ENCODE assay signal across 27 cellular contexts in genomic region chr3:169186596-169186995, GRCh38.
"Had no signal": no experiment of that assay in that cellular context is flagged by ENCODE, and none has a peak within 500 bp of the region (broad histone marks: within the 10 kb centered on the region; RNA-seq: fewer than 3 reads in every experiment).

No MANE protein-coding gene starts in this region.

- H3K4me1 Mint-ChIP-seq: memory B cell; stimulated activated naive B cell treated with anti-CD40 and anti-IgM and Interleukin-4, amounts not matched to agents 10 μg/mL and 1 μg/mL and 100 μg/mL, for 72 hours; stimulated activated naive CD8-positive, alpha-beta T cell treated with anti-CD3 and anti-CD28 coated beads, Interleukin-15, amount 100 ng/mL, for 72 hours had no signal

- H3K27ac ChIP-seq: heart right ventricle, left ventricle myocardium inferior, lower lobe of right lung, parathyroid adenoma, prostate gland, right atrium auricular region, sigmoid colon, skin epidermis, testis, tibial nerve, upper lobe of right lung, vagina had no signal

- H2AFZ ChIP-seq: parathyroid adenoma had no signal

- ATAC-seq: effector memory CD8-positive, alpha-beta T cell; heart right ventricle; left cardiac atrium; lower lobe of right lung; natural killer cell treated with Interleukin-12 subunit alpha and Interleukin-12 subunit beta and Interleukin-15 and Interleukin-18, amount 100 ng/mL, for 72 hours; stimulated activated naive B cell treated with anti-CD40 and anti-IgM and Interleukin-4, amounts not matched to agents 10 μg/mL and 1 μg/mL and 100 μg/mL, for 72 hours; stimulated activated naive CD8-positive, alpha-beta T cell treated with anti-CD3 and anti-CD28 coated beads, Interleukin-15, amount 100 ng/mL, for 72 hours; upper lobe of right lung had no signal

- H3K4me3 Mint-ChIP-seq: dendritic cell treated with granulocyte-macrophage colony-stimulating factor and Interleukin-4, amounts not matched to agents 40 ng/mL and 50 ng/mL, for 4 days; effector memory CD8-positive, alpha-beta T cell; memory B cell; mesothelial cell of epicardium; natural killer cell treated with Interleukin-12 subunit alpha and Interleukin-12 subunit beta and Interleukin-15 and Interleukin-18, amount 100 ng/mL, for 72 hours; stimulated activated naive B cell treated with anti-CD40 and anti-IgM and Interleukin-4, amounts not matched to agents 10 μg/mL and 1 μg/mL and 100 μg/mL, for 72 hours; stimulated activated naive CD8-positive, alpha-beta T cell treated with anti-CD3 and anti-CD28 coated beads, Interleukin-15, amount 100 ng/mL, for 72 hours had no signal

- DNase-seq: effector memory CD8-positive, alpha-beta T cell; erythroblast; foreskin melanocyte; heart right ventricle; hypothalamus; islet precursor cell; left cardiac atrium; left ventricle myocardium inferior; lower lobe of right lung; occipital lobe; sigmoid colon; stimulated activated CD4-positive, alpha-beta T cell treated with anti-CD3 and anti-CD28 coated beads, Interleukin-2, amount 100 ng/mL, for 24 hours; stimulated activated CD4-positive, alpha-beta T cell treated with anti-CD3 and anti-CD28 coated beads, Interleukin-4, amount 100 ng/mL, for 4 hours; stimulated activated naive B cell treated with anti-CD40 and anti-IgM and Interleukin-4, amounts not matched to agents 10 μg/mL and 1 μg/mL and 100 μg/mL, for 72 hours; stimulated activated naive CD8-positive, alpha-beta T cell treated with anti-CD3 and anti-CD28 coated beads, Interleukin-15, amount 100 ng/mL, for 72 hours; testis; upper lobe of right lung had no signal

- H3K9me3 Mint-ChIP-seq: dendritic cell treated with granulocyte-macrophage colony-stimulating factor and Interleukin-4, amounts not matched to agents 40 ng/mL and 50 ng/mL, for 4 days; mesothelial cell of epicardium; stimulated activated naive B cell treated with anti-CD40 and anti-IgM and Interleukin-4, amounts not matched to agents 10 μg/mL and 1 μg/mL and 100 μg/mL, for 72 hours; stimulated activated naive CD8-positive, alpha-beta T cell treated with anti-CD3 and anti-CD28 coated beads, Interleukin-15, amount 100 ng/mL, for 72 hours had no signal

- H3K4me1 ChIP-seq: heart right ventricle, left ventricle myocardium inferior, lower lobe of right lung, parathyroid adenoma, prostate gland, right atrium auricular region, testis, tibial nerve, upper lobe of right lung, vagina had no signal

- H3K4me3 ChIP-seq: heart right ventricle, left ventricle myocardium inferior, lower lobe of right lung, prostate gland, right atrium auricular region, sigmoid colon, skin epidermis, testis, tibial nerve, upper lobe of right lung, vagina had no signal

- H3K27me3 ChIP-seq: heart right ventricle, right atrium auricular region, sigmoid colon, testis, tibial nerve, upper lobe of right lung, vagina had no signal

- H3K27me3 Mint-ChIP-seq: effector memory CD8-positive, alpha-beta T cell; stimulated activated naive CD8-positive, alpha-beta T cell treated with anti-CD3 and anti-CD28 coated beads, Interleukin-15, amount 100 ng/mL, for 72 hours had no signal

- H3K79me2 ChIP-seq: parathyroid adenoma had no signal

- H3K36me3 Mint-ChIP-seq: memory B cell; mesothelial cell of epicardium; natural killer cell treated with Interleukin-12 subunit alpha and Interleukin-12 subunit beta and Interleukin-15 and Interleukin-18, amount 100 ng/mL, for 72 hours; stimulated activated naive B cell treated with anti-CD40 and anti-IgM and Interleukin-4, amounts not matched to agents 10 μg/mL and 1 μg/mL and 100 μg/mL, for 72 hours had no signal

- H3K27ac Mint-ChIP-seq: dendritic cell treated with granulocyte-macrophage colony-stimulating factor and Interleukin-4, amounts not matched to agents 40 ng/mL and 50 ng/mL, for 4 days; effector memory CD8-positive, alpha-beta T cell; memory B cell; mesothelial cell of epicardium; natural killer cell treated with Interleukin-12 subunit alpha and Interleukin-12 subunit beta and Interleukin-15 and Interleukin-18, amount 100 ng/mL, for 72 hours; stimulated activated naive B cell treated with anti-CD40 and anti-IgM and Interleukin-4, amounts not matched to agents 10 μg/mL and 1 μg/mL and 100 μg/mL, for 72 hours; stimulated activated naive CD8-positive, alpha-beta T cell treated with anti-CD3 and anti-CD28 coated beads, Interleukin-15, amount 100 ng/mL, for 72 hours had no signal

- H3K36me3 ChIP-seq: heart right ventricle, left ventricle myocardium inferior, lower lobe of right lung, prostate gland, right atrium auricular region, sigmoid colon, tibial nerve, upper lobe of right lung, vagina had no signal
